23 cellular contexts compared by ENCODE assay signal in the genomic region with DNA sequence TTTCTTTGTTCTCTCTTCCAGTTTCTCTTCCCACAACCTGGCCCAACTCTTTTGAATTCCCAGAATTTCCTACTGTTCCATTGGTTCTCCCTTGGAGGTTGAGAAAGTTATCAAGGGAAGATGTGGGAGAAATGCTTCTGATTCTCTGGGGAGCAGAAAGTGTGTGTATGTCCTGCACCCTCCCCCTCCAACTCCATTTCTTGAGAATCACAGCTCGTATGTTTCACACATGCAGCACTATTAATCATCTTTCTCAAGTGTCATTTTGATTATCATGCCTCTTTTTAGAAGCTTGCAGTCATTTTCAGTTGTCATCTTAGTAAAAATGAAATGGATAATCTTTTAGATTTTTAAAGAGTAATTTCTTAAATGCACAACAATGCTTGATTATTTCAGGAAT.
A peak's percentile ranks its signal among the peaks of the same experiment; 100 is the strongest.
DNase-seq lines count a peak whose midpoint lies in the region; ATAC-seq, FAIRE-seq and TF ChIP-seq lines count a peak whose summit lies in the region.
"Had no signal": no experiment of that assay in that cellular context is flagged by ENCODE, and none has a peak within 500 bp of the region (broad histone marks: within the 10 kb centered on the region; RNA-seq: fewer than 3 reads in every experiment).

No MANE protein-coding gene starts in this region.

- CTCF ChIA-PET in Calu3 (lab: Charles Lee) (no interaction called here), GM12878 (lab: Yijun Ruan, JAX) (interaction anchor here (0.6 to 1.3 kb wide), 2 partner anchors 14 to 693 kb away, joined by 3 read pairs; no protein-coding TSS in a partner anchor)

- H3K9me3 ChIP-seq in GM12878 (replicated peaks; ENCODE audit: control insufficient read depth, insufficient read depth, low read length): no peaks in the 10 kb centered on the region; the same call in 2 of the 3 replicates

- H3K4me1 ChIP-seq in GM23338 (ENCODE audit: insufficient read depth): no peaks in the 10 kb centered on the region
- no peaks in the 10 kb centered on the region for H3K4me1 ChIP-seq in GM12878 (ENCODE audit: control insufficient read depth, insufficient read depth, low read length)

- RAD21 ChIA-PET in GM12878 (lab: Charles Lee; ENCODE audit: unreplicated experiment): interaction anchor here (0.7 to 1.3 kb wide), 3 partner anchors 23 to 40 kb away, joined by 3 to 4 read pairs (median 3); no protein-coding TSS in a partner anchor

- H3K36me3 ChIP-seq in GM23338 (ENCODE audit: insufficient read depth) (no peaks in the 10 kb centered on the region), GM12878 (ENCODE audit: control insufficient read depth in 2 of 2, insufficient read depth in 2 of 2, low read length in 1 of 2) (no peaks in the 10 kb centered on the region)

- H3K27ac Mint-ChIP-seq in activated T-cell treated with anti-CD3 and anti-CD28 coated beads, Interleukin-2, amount 50 U/mL, for 72 hours: peak overlapping the region; percentile 4
- H3K27ac Mint-ChIP-seq in Calu3 (ENCODE audit: unreplicated experiment) (peak overlapping the region; percentile 30), GM23338 (peak overlapping the region; percentile 3; the same call in 1 of the 2 replicates)
- H3K27ac Mint-ChIP-seq: CD4-positive, CD25-positive, alpha-beta regulatory T cell had no signal

- no peaks in the 10 kb centered on the region for H3F3A ChIP-seq in GM23338 (replicated peaks; ENCODE audit: low read depth)

- TF ChIP-seq EP300 in GM12878 (IDR thresholded peaks at IDR 0.05; ENCODE audit: borderline replicate concordance in 1 of 2, control insufficient read depth in 1 of 2, low read depth in 2 of 2, low read length in 2 of 2): no peak

- no peaks in the 10 kb centered on the region; the same call in 1 of the 2 replicates for H3K9me2 ChIP-seq in GM23338 (ENCODE audit: insufficient read depth)

- no peak for TF ChIP-seq POLR2A in GM12878 (IDR thresholded peaks at IDR 0.05; ENCODE audit: low read depth, low read length)

- BruUV-seq in Calu3 (replicated peaks; lab: Mats Ljungman, UMichigan) (no TSS peak), GM12878 (replicated peaks; lab: Mats Ljungman, UMichigan) (no TSS peak)

- H3K79me2 ChIP-seq in GM23338 (replicated peaks; ENCODE audit: insufficient read depth): no peaks in the 10 kb centered on the region
- H3K79me2 ChIP-seq in GM12878 (ENCODE audit: control insufficient read depth, insufficient read depth, low read length): no peaks in the 10 kb centered on the region

- peaks cover 55% of the 10 kb centered on the region for H3K4me1 Mint-ChIP-seq in activated T-cell treated with anti-CD3 and anti-CD28 coated beads, Interleukin-2, amount 50 U/mL, for 72 hours (ENCODE audit: low read depth)
- H3K4me1 Mint-ChIP-seq in Calu3 (ENCODE audit: low read depth, unreplicated experiment): peaks cover 50% of the 10 kb centered on the region
- no peaks in the 10 kb centered on the region for H3K4me1 Mint-ChIP-seq in GM23338

- H3K4me3 Mint-ChIP-seq in activated T-cell treated with anti-CD3 and anti-CD28 coated beads, Interleukin-2, amount 50 U/mL, for 72 hours: peak overlapping the region; percentile 57 to 85
- no peak overlapping the region for H3K4me3 Mint-ChIP-seq in Calu3 (ENCODE audit: low read depth, unreplicated experiment)
- no peak overlapping the region for H3K4me3 Mint-ChIP-seq in GM23338
- H3K4me3 Mint-ChIP-seq: CD4-positive, CD25-positive, alpha-beta regulatory T cell had no signal

- DNase-seq in activated T-cell treated with anti-CD3 and anti-CD28 coated beads, Interleukin-2, amount 50 U/mL, for 72 hours: no peak
- no peak for DNase-seq in activated T-cell treated with anti-CD3 and anti-CD28 coated beads for 4 hours
- no peak for DNase-seq in Calu3
- DNase-seq in GM23338 (ENCODE audit: low spot score): no peak
- DNase-seq in GM12878 (ENCODE audit: low read depth, low spot score): no peak
- DNase-seq in COR-L47 (lab: John Stamatoyannopoulos, UW): no peak
- DNase-seq: CD4-positive, CD25-positive, alpha-beta regulatory T cell; DMS 273 treated with DMSO at 0.1 percent for 48 hours; DMS79 treated with DMSO at 0.1 percent for 48 hours; GOT3; NCI-H1694; NCI-H2081; NCI-H2171; NCI-H345; NCI-H524; NCI-H774; NK-92 treated with Interleukin-12 subunit alpha and Interleukin-12 subunit beta, amount 100 ng/mL, for 24 hours; SIG-M5 had no signal

- no peaks in the 10 kb centered on the region for H3K27me3 Mint-ChIP-seq in activated T-cell treated with anti-CD3 and anti-CD28 coated beads, Interleukin-2, amount 50 U/mL, for 72 hours (ENCODE audit: low read depth)
- H3K27me3 Mint-ChIP-seq in Calu3 (ENCODE audit: unreplicated experiment) (no peaks in the 10 kb centered on the region), GM23338 (ENCODE audit: insufficient read depth, low read depth, poor library complexity) (peaks cover 4% of the 10 kb centered on the region)
- H3K27me3 Mint-ChIP-seq: CD4-positive, CD25-positive, alpha-beta regulatory T cell had no signal

- H3K27me3 ChIP-seq in GM23338 (ENCODE audit: insufficient read depth): no peaks in the 10 kb centered on the region
- no peaks in the 10 kb centered on the region for H3K27me3 ChIP-seq in GM12878 (replicated peaks in 1 of 2; ENCODE audit: control insufficient read depth in 2 of 2, insufficient read depth in 2 of 2, low read length in 1 of 2)

- TF ChIP-seq RAD21 in GM12878 (IDR thresholded peaks at IDR 0.05; ENCODE audit: insufficient read depth, low read depth, low read length): no peak

- H3K9ac ChIP-seq in GM12878 (ENCODE audit: control insufficient read depth, insufficient read depth, low read length): no peak overlapping the region
- H3K9ac ChIP-seq: KMS-11 had no signal

- WGBS in GM12878 (ENCODE audit: insufficient coverage, insufficient replicate concordance, low lambda C conversion rate, missing lambda C conversion rate): 0% methylated on average over 1 of the region's 1 CpG

- H3K36me3 Mint-ChIP-seq in activated T-cell treated with anti-CD3 and anti-CD28 coated beads, Interleukin-2, amount 50 U/mL, for 72 hours (ENCODE audit: insufficient read depth in 2 of 2): peaks cover 6 to 11% of the 10 kb centered on the region in 2 donors
- H3K36me3 Mint-ChIP-seq in Calu3 (ENCODE audit: insufficient read depth, unreplicated experiment) (no peaks in the 10 kb centered on the region), GM23338 (ENCODE audit: low read depth) (no peaks in the 10 kb centered on the region)
- H3K36me3 Mint-ChIP-seq: CD4-positive, CD25-positive, alpha-beta regulatory T cell had no signal

- in situ Hi-C loops in GM12878 (cut with MboI): no loop called here

- peak; percentile 62 to 74 for ATAC-seq in activated T-cell treated with anti-CD3 and anti-CD28 coated beads, Interleukin-2, amount 50 U/mL, for 72 hours (replicated peaks in 1 of 2)
- no peak for ATAC-seq in GM23338
- no peak for ATAC-seq in GM12878
- ATAC-seq in GM19328 (IDR thresholded peaks at IDR 0.05; ENCODE audit: unreplicated experiment): no peak
- ATAC-seq: HCT116 had no signal

- no peak for FAIRE-seq in GM12878 (lab: Jason Lieb, UNC)
- FAIRE-seq: HTR-8/SVneo had no signal

- H3K9me3 Mint-ChIP-seq in activated T-cell treated with anti-CD3 and anti-CD28 coated beads, Interleukin-2, amount 50 U/mL, for 72 hours: peaks cover 7% of the 10 kb centered on the region in 2 donors
- H3K9me3 Mint-ChIP-seq in Calu3 (ENCODE audit: low read depth, unreplicated experiment) (peaks cover 12% of the 10 kb centered on the region), GM23338 (no peaks in the 10 kb centered on the region; the same call in 1 of the 3 replicates)

- H4K20me1 ChIP-seq in GM23338 (replicated peaks; ENCODE audit: insufficient read depth) (no peaks in the 10 kb centered on the region), GM12878 (ENCODE audit: control insufficient read depth, insufficient read depth) (no peaks in the 10 kb centered on the region)

- no peak overlapping the region for H2AFZ ChIP-seq in GM23338
- no peak overlapping the region for H2AFZ ChIP-seq in GM12878 (ENCODE audit: control insufficient read depth, low read depth, low read length)

- no peak overlapping the region for H3K27ac ChIP-seq in GM23338 (ENCODE audit: low read depth)
- no peak overlapping the region for H3K27ac ChIP-seq in GM12878 (ENCODE audit: control insufficient read depth, insufficient read depth)
- H3K27ac ChIP-seq: KMS-11, RWPE1 had no signal

- intact Hi-C loops in Calu3 (cut with micrococcal nuclease; ENCODE audit: unreplicated experiment) (no loop called here), GM12878 (cut with micrococcal nuclease; ENCODE audit: unreplicated experiment) (no loop called here)

- H3K4me3 ChIP-seq in GM23338: no peak overlapping the region
- no peak overlapping the region for H3K4me3 ChIP-seq in GM12878

- POLR2A ChIA-PET in GM12878 (lab: Charles Lee): no interaction called here

- H3K4me2 ChIP-seq in GM23338 (no peak overlapping the region), GM12878 (ENCODE audit: control insufficient read depth, insufficient read depth) (no peak overlapping the region)
- H3K4me2 ChIP-seq: KMS-11 had no signal

- SMC1A ChIA-PET in GM12878 (lab: Charles Lee; ENCODE audit: uncharacterized antibody, unreplicated experiment): interaction anchor here (0.6 to 3.2 kb wide), 5 partner anchors 10 to 640 kb away, joined by 3 to 11 read pairs (median 5); no protein-coding TSS in a partner anchor

- TF ChIP-seq CTCF in Calu3 (IDR thresholded peaks at IDR 0.05; ENCODE audit: unreplicated experiment) (no peak), GM23338 (conservative IDR thresholded peaks at IDR 0.05; ENCODE audit: low read depth in 2 of 2) (no peak), GM12878 (IDR thresholded peaks at IDR 0.05 in 2 of 3, conservative IDR thresholded peaks at IDR 0.05 in 1 of 3; ENCODE audit: control insufficient read depth in 2 of 3, extremely low read depth in 1 of 3, insufficient read depth in 1 of 3, low read depth in 3 of 3, low read length in 3 of 3) (no peak)

TF ChIP-seq in GM23338, 12 proteins besides CTCF, POLR2A, EP300 and RAD21 (continues in another document):
- TF ChIP-seq EZH2 (IDR thresholded peaks at IDR 0.05; ENCODE audit: low read depth, unreplicated experiment): no peak
- no peak for TF ChIP-seq NANOG (IDR thresholded peaks at IDR 0.05; ENCODE audit: borderline replicate concordance)

TF ChIP-seq in GM12878, 131 proteins besides CTCF, POLR2A, EP300 and RAD21 (continues in another document):
- TF ChIP-seq FOS (IDR thresholded peaks at IDR 0.05; ENCODE audit: borderline replicate concordance, extremely low read depth, insufficient read length) (no peak), JUNB (IDR thresholded peaks at IDR 0.05) (no peak), EZH2 (IDR thresholded peaks at IDR 0.05; ENCODE audit: borderline replicate concordance, control insufficient read depth, low read depth, low read length) (no peak), DPF2 (IDR thresholded peaks at IDR 0.05) (no peak), PBX3 (IDR thresholded peaks at IDR 0.05; ENCODE audit: insufficient replicate concordance, low read depth, low read length) (peak; percentile 24)

Comparison
In these comparisons a context has a peak if more than half of its experiments do, and no peak if none do; other contexts are left out.
1. ATAC-seq: peak in activated T-cell treated with anti-CD3 and anti-CD28 coated beads, Interleukin-2, amount 50 U/mL, for 72 hours (2 of 2); none in GM23338 (single experiment), GM12878 (single experiment) and GM19328 (single experiment).
2. H3K4me3 Mint-ChIP-seq: peak in activated T-cell treated with anti-CD3 and anti-CD28 coated beads, Interleukin-2, amount 50 U/mL, for 72 hours (2 of 2); none in Calu3 (single experiment) and GM23338 (single experiment).
3. Peak in every context shown above with its lines, with median percentiles within 50 percentile points of each other: H3K27ac Mint-ChIP-seq.